ENCODE assay signal across 24 cellular contexts in the genomic region with DNA sequence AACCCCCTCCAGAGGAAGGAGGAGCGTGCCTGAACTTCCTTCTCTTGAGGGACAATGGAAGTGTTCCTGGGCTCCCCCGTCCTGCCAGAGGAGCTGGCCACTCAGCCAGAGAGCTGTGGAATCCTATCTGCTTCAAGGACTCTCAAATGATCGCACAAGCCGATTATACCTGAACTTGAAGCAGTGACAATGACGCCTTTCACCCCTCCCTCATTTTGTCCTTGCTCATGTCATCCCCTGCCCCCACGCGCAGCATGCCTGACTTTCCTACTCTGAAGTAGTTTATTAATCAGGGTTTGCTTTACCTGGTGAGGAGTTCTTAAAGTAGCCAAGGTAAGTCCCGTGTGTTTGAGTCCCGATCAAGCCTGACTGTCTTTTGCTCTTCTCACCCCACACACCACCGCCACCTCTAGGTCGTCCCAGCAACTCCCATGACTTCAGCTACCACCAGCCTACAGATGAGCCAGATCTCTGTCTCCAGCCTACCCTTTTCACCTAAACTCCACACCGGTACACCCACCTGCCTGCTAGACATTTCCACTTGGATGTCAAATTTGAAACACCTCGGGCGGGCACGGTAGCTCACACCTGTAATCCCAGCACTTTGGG. TPM values are rescaled to one million over a fixed set of nuclear protein-coding genes. Genes with fewer than 3 reads are reported as not detected.
DNase-seq lines count a peak whose midpoint lies in the region; ATAC-seq, FAIRE-seq and TF ChIP-seq lines count a peak whose summit lies in the region.
"Had no signal": no experiment of that assay in that cellular context is flagged by ENCODE, and none has a peak within 500 bp of the region (broad histone marks: within the 10 kb centered on the region; RNA-seq: fewer than 3 reads in every experiment).

No MANE protein-coding gene starts in this region.

- no peaks in the 10 kb centered on the region for H3K36me3 Mint-ChIP-seq in nephron progenitor cell (ENCODE audit: low read depth)
- H3K36me3 Mint-ChIP-seq: activated naive CD4-positive, alpha-beta T cell treated with anti-CD3 and anti-CD28 coated beads, Interleukin-2, amount 10 ng/mL, durations not matched to agents 7 days and 5 days; CD8-positive, alpha-beta T cell; mesothelial cell of epicardium; stimulated activated naive B cell treated with anti-CD40 and anti-IgM and Interleukin-4, amounts not matched to agents 10 μg/mL and 1 μg/mL and 100 μg/mL, for 72 hours; type B pancreatic cell had no signal

- H3K27me3 ChIP-seq in BE2C (no peaks in the 10 kb centered on the region), K562 (ENCODE audit: control insufficient read depth in 2 of 2, insufficient read depth in 2 of 2, low read length in 2 of 2) (peaks cover 17 to 58% of the 10 kb centered on the region in 2 experiments), dorsolateral prefrontal cortex (peaks cover 0 to 6% (median 0%) of the 10 kb centered on the region in 45 donors)
- H3K27me3 ChIP-seq: ascending aorta had no signal

- H3K9me3 Mint-ChIP-seq in nephron progenitor cell: peaks cover 16% of the 10 kb centered on the region
- H3K9me3 Mint-ChIP-seq: activated naive CD4-positive, alpha-beta T cell treated with anti-CD3 and anti-CD28 coated beads, Interleukin-2, amount 10 ng/mL, durations not matched to agents 7 days and 5 days; activated T-cell treated with anti-CD3 and anti-CD28 coated beads, Interleukin-2, amount 50 U/mL, for 24 hours; CD8-positive, alpha-beta T cell; neural crest cell; stimulated activated naive B cell treated with anti-CD40 and anti-IgM and Interleukin-4, amounts not matched to agents 10 μg/mL and 1 μg/mL and 100 μg/mL, for 72 hours; type B pancreatic cell had no signal

- H3K4me3 ChIP-seq in BE2C (ENCODE audit: low read depth, low read length) (no peak overlapping the region), HEK293 (ENCODE audit: low read depth, low read length) (no peak overlapping the region), K562 (no peak overlapping the region), dorsolateral prefrontal cortex (no peak overlapping the region)
- H3K4me3 ChIP-seq: ascending aorta had no signal

- peak; percentile 52 for FAIRE-seq in K562 (lab: Jason Lieb, UNC)

- no peak for TF ChIP-seq EP300 in K562 (IDR thresholded peaks at IDR 0.05; ENCODE audit: low read length)

- in situ Hi-C loops in K562 (cut with MboI): no loop called here
- in situ Hi-C loops in GM13976 (cut with MboI; ENCODE audit: low sequenced_read_pairs, unreplicated experiment): no loop called here

- POLR2A ChIA-PET in HEK293 (lab: Yijun Ruan, JAX) (no interaction called here), K562 (lab: Yijun Ruan, JAX) (interaction anchor here (0.7 to 1.2 kb wide), 5 partner anchors 9 to 251 kb away, joined by 3 to 5 read pairs (median 3); no protein-coding TSS in a partner anchor)

- 1% methylated on average over 15 of the region's 15 CpGs for WGBS in K562 (ENCODE audit: insufficient coverage, low coverage, missing lambda C conversion rate)

- H3K4me1 ChIP-seq in BE2C (peaks cover 15% of the 10 kb centered on the region), HEK293 (ENCODE audit: control insufficient read depth, insufficient read depth, low read length) (no peaks in the 10 kb centered on the region), K562 (replicated peaks in 1 of 2; ENCODE audit: control insufficient read depth in 2 of 2, insufficient read depth in 2 of 2, low read length in 2 of 2) (no peaks in the 10 kb centered on the region)
- H3K4me1 ChIP-seq: ascending aorta had no signal

- H3K36me3 ChIP-seq in BE2C (no peaks in the 10 kb centered on the region), HEK293 (ENCODE audit: control insufficient read depth in 2 of 2, insufficient read depth in 1 of 2, low read length in 2 of 2) (no peaks in the 10 kb centered on the region), K562 (ENCODE audit: control insufficient read depth, insufficient read depth, low read length) (no peaks in the 10 kb centered on the region)
- H3K36me3 ChIP-seq: ascending aorta had no signal

- intact Hi-C loops in K562 (cut with micrococcal nuclease): no loop called here
- intact Hi-C loops in dorsolateral prefrontal cortex (cut with DNase I): no loop called here

- TF ChIP-seq RAD21 in K562 (CRISPR knock-in tag; conservative IDR thresholded peaks at IDR 0.05 in 1 of 2, IDR thresholded peaks at IDR 0.05 in 1 of 2): no peak

- H4K20me1 ChIP-seq in K562 (replicated peaks; ENCODE audit: control insufficient read depth, insufficient read depth, low read length): 0 out of 2 replicates have a peak, but pooled peaks cover 4% of the 10 kb centered on the region

- no peak overlapping the region for H2AFZ ChIP-seq in K562 (ENCODE audit: low read depth, low read length)

- TF ChIP-seq POLR2A in K562 (conservative IDR thresholded peaks at IDR 0.05): no peak

- peak; percentile 76 for ATAC-seq in K562
- no peak for ATAC-seq in HG03520 (IDR thresholded peaks at IDR 0.05; ENCODE audit: unreplicated experiment)
- ATAC-seq: CD8-positive, alpha-beta T cell; Right ventricle myocardium inferior; stimulated activated naive B cell treated with anti-CD40 and anti-IgM and Interleukin-4, amounts not matched to agents 10 μg/mL and 1 μg/mL and 100 μg/mL, for 72 hours had no signal

- BruUV-seq in K562 (replicated peaks; lab: Mats Ljungman, UMichigan): no TSS peak

- H3K4me1 Mint-ChIP-seq in nephron progenitor cell: peaks cover 83% of the 10 kb centered on the region
- H3K4me1 Mint-ChIP-seq: activated naive CD4-positive, alpha-beta T cell treated with anti-CD3 and anti-CD28 coated beads, Interleukin-2, amount 10 ng/mL, durations not matched to agents 7 days and 5 days had no signal

- no peaks in the 10 kb centered on the region for H3K79me2 ChIP-seq in K562 (ENCODE audit: control insufficient read depth, insufficient read depth, low read length)

- CTCF ChIA-PET in HEK293 (lab: Yijun Ruan, JAX) (interaction anchor here (0.6 to 0.9 kb wide), 3 partner anchors 8 to 1002 kb away, joined by 3 to 5 read pairs (median 3); no protein-coding TSS in a partner anchor), K562 (lab: Yijun Ruan, JAX; ENCODE audit: low intra/inter-chr PET ratio) (no interaction called here)

- H3K27ac ChIP-seq in HEK293 (ENCODE audit: extremely low read depth, low read depth, low read length) (no peak overlapping the region), K562 (ENCODE audit: extremely low read depth, low read depth, low read length) (no peak overlapping the region), dorsolateral prefrontal cortex (peak overlapping the region in 1 of 59 donors; percentile 3)
- H3K27ac ChIP-seq: ascending aorta had no signal

- TF ChIP-seq CTCF in BE2C (IDR thresholded peaks at IDR 0.05; ENCODE audit: low read depth, low read length) (peak; percentile 11; the same call in 1 of the 2 replicates), HEK293 (tag by site-specific recombination; IDR thresholded peaks at IDR 0.05) (no peak), K562 (IDR thresholded peaks at IDR 0.05 in 2 of 3, conservative IDR thresholded peaks at IDR 0.05 in 1 of 3; ENCODE audit: insufficient read depth in 2 of 3, low read depth in 1 of 3, low read length in 3 of 3) (peak in 2 of 3 experiments; percentile 19 to 43; a peak in 4 of 6 replicates), nephron progenitor cell (IDR thresholded peaks at IDR 0.05) (no peak), GM13976 (IDR thresholded peaks at IDR 0.05; ENCODE audit: borderline replicate concordance, control extremely low read depth, extremely low read depth, insufficient read depth, missing control alignments) (no peak), dorsolateral prefrontal cortex (IDR thresholded peaks at IDR 0.05 in 54 of 56, conservative IDR thresholded peaks at IDR 0.05 in 2 of 56; ENCODE audit: low read depth in 1 of 56, partially characterized antibody in 56 of 56) (no peak)

- H3K27me3 Mint-ChIP-seq in nephron progenitor cell (ENCODE audit: low read depth, poor library complexity): peaks cover 37% of the 10 kb centered on the region

- H3K9me3 ChIP-seq in BE2C: no peaks in the 10 kb centered on the region
- no peaks in the 10 kb centered on the region for H3K9me3 ChIP-seq in HEK293 (ENCODE audit: control insufficient read depth, insufficient read depth, low read depth, low read length)
- H3K9me3 ChIP-seq in K562 (replicated peaks; ENCODE audit: control insufficient read depth, insufficient read depth, low read depth, low read length): no peaks in the 10 kb centered on the region
- H3K9me3 ChIP-seq: ascending aorta had no signal

- DNase-seq in BE2C (no peak), K562 (ENCODE audit: extremely low read depth in 1 of 4, low spot score in 3 of 4) (peak in 1 of 4 experiments; percentile 11), nephron progenitor cell (no peak), GM13976 (ENCODE audit: low spot score) (no peak), dorsolateral prefrontal cortex (no peak)
- DNase-seq in NK-92 treated with Interleukin-12 subunit alpha and Interleukin-12 subunit beta, amount 100 ng/mL, for 24 hours (lab: John Stamatoyannopoulos, UW): no peak
- DNase-seq: activated CD4-positive, alpha-beta T cell treated with anti-CD3 and anti-CD28 coated beads, Interleukin-2, amount 50 U/mL, for 48 hours; activated naive CD4-positive, alpha-beta T cell treated with anti-CD3 and anti-CD28 coated beads, Interleukin-2, amount 10 ng/mL, durations not matched to agents 7 days and 5 days; activated T-cell treated with anti-CD3 and anti-CD28 coated beads, Interleukin-2, amount 50 U/mL, for 24 hours; CD8-positive, alpha-beta T cell; EL; hippocampal formation; NCI-H1694 treated with DMSO at 0.1 percent for 48 hours; NCI-H345; stimulated activated CD4-positive, alpha-beta T cell treated with anti-CD3 and anti-CD28 coated beads, Interleukin-15, amount 100 ng/mL, for 24 hours; stimulated activated naive B cell treated with anti-CD40 and anti-IgM and Interleukin-4, amounts not matched to agents 10 μg/mL and 1 μg/mL and 100 μg/mL, for 72 hours had no signal

- peak overlapping the region; percentile 30 for H3K27ac Mint-ChIP-seq in nephron progenitor cell
- H3K27ac Mint-ChIP-seq: activated naive CD4-positive, alpha-beta T cell treated with anti-CD3 and anti-CD28 coated beads, Interleukin-2, amount 10 ng/mL, durations not matched to agents 7 days and 5 days; activated T-cell treated with anti-CD3 and anti-CD28 coated beads, Interleukin-2, amount 50 U/mL, for 24 hours; CD8-positive, alpha-beta T cell; mesothelial cell of epicardium; stimulated activated naive B cell treated with anti-CD40 and anti-IgM and Interleukin-4, amounts not matched to agents 10 μg/mL and 1 μg/mL and 100 μg/mL, for 72 hours; type B pancreatic cell had no signal

- H3K4me3 Mint-ChIP-seq in nephron progenitor cell: no peak overlapping the region
- H3K4me3 Mint-ChIP-seq: activated naive CD4-positive, alpha-beta T cell treated with anti-CD3 and anti-CD28 coated beads, Interleukin-2, amount 10 ng/mL, durations not matched to agents 7 days and 5 days; activated T-cell treated with anti-CD3 and anti-CD28 coated beads, Interleukin-2, amount 50 U/mL, for 24 hours; CD8-positive, alpha-beta T cell; mesothelial cell of epicardium; neural crest cell; stimulated activated naive B cell treated with anti-CD40 and anti-IgM and Interleukin-4, amounts not matched to agents 10 μg/mL and 1 μg/mL and 100 μg/mL, for 72 hours; type B pancreatic cell had no signal

- no peak overlapping the region for H3K4me2 ChIP-seq in K562 (ENCODE audit: insufficient read depth, low read length)

- H3K9ac ChIP-seq in K562 (ENCODE audit: insufficient read depth in 1 of 2, low read depth in 2 of 2, low read length in 2 of 2): no peak overlapping the region

- no peaks in the 10 kb centered on the region for H3K9me1 ChIP-seq in K562 (ENCODE audit: control insufficient read depth, insufficient read depth, low read length)

RNA-seq across cellular contexts. Expression of a gene that starts 25.0 kb away (rescaled TPM):
- not detected for polyA plus RNA-seq in BE2C (2012; ENCODE audit: insufficient read depth, insufficient read length, low read depth)
- total RNA-seq in K562 (2011; cell fraction: chromatin; rRNA removed; ENCODE audit: low replicate concordance): not detected in 2 replicates
- total RNA-seq in K562 (2011; cell fraction: nucleolus; rRNA removed): not detected in 2 replicates
- not detected in 2 replicates for total RNA-seq in K562 (2011; cell fraction: nucleoplasm; rRNA removed)
- not detected in 2 replicates for total RNA-seq in K562 (2014; rRNA removed)
- not detected in 2 replicates for total RNA-seq in K562 (2014; rRNA removed; fragmentation: Illumina TruSeq; extraction: Trizol)
- not detected in 2 replicates for total RNA-seq in K562 (2015; rRNA removed; fragmentation: Illumina TruSeq; extraction: Trizol)
- total RNA-seq in K562 (2021): 0.02 and 0.04 TPM in 2 replicates
- not detected in 2 replicates for polyA plus RNA-seq in K562 (2011; rRNA removed)
- polyA plus RNA-seq in K562 (2011; cell fraction: cytosol; rRNA removed): not detected in 2 replicates
- polyA plus RNA-seq in K562 (2011; cell fraction: nucleus; rRNA removed): not detected in 2 replicates
- not detected in 2 replicates for polyA plus RNA-seq in K562 (2012)
- polyA plus RNA-seq in K562 (2014; fragmentation: Illumina TruSeq; extraction: Trizol): not detected in 2 replicates
- not detected for polyA plus RNA-seq in K562 (2014; fragmentation: Nextera tagmentation; extraction: Ambion mirVana)
- not detected in 2 replicates for polyA plus RNA-seq in K562 (2014; rRNA removed)
- not detected in 2 replicates for polyA minus RNA-seq in K562 (2011; rRNA and poly(A)+ RNA removed)
- polyA minus RNA-seq in K562 (2011; cell fraction: cytosol; rRNA and poly(A)+ RNA removed): not detected in 2 replicates
- polyA minus RNA-seq in K562 (2011; cell fraction: nucleus; rRNA and poly(A)+ RNA removed): not detected in 2 replicates
- total RNA-seq in dorsolateral prefrontal cortex: 10 to 100 TPM in 104 of 120 experiments, 1 to 10 TPM in 16; 4.5 to 44.2 (median 15.2) TPM
- total RNA-seq: CD8-positive, alpha-beta T cell; T-helper 1 cell treated with Interleukin-12 subunit alpha and Interleukin-12 subunit beta and Interleukin-4 antibody, amounts not matched to agents 30 ng/mL and 1 ng/mL, for 36 hours had no signal

RNA-seq across cellular contexts. Expression of a gene that starts 43.3 kb away (rescaled TPM):
- polyA plus RNA-seq in BE2C (2012; ENCODE audit: insufficient read depth, insufficient read length, low read depth): not detected
- total RNA-seq in K562 (2011; cell fraction: chromatin; rRNA removed; ENCODE audit: low replicate concordance): not detected in 2 replicates
- not detected in 2 replicates for total RNA-seq in K562 (2011; cell fraction: nucleolus; rRNA removed)
- total RNA-seq in K562 (2011; cell fraction: nucleoplasm; rRNA removed): not detected in 2 replicates
- not detected in 2 replicates for total RNA-seq in K562 (2014; rRNA removed)
- total RNA-seq in K562 (2014; rRNA removed; fragmentation: Illumina TruSeq; extraction: Trizol): not detected in 2 replicates
- total RNA-seq in K562 (2015; rRNA removed; fragmentation: Illumina TruSeq; extraction: Trizol): not detected in 2 replicates
- total RNA-seq in K562 (2021): not detected in 2 replicates
- not detected in 2 replicates for polyA plus RNA-seq in K562 (2011; rRNA removed)
- not detected in 2 replicates for polyA plus RNA-seq in K562 (2011; cell fraction: cytosol; rRNA removed)
- not detected in 2 replicates for polyA plus RNA-seq in K562 (2011; cell fraction: nucleus; rRNA removed)
- not detected in 2 replicates for polyA plus RNA-seq in K562 (2012)
- polyA plus RNA-seq in K562 (2014; fragmentation: Illumina TruSeq; extraction: Trizol): not detected in 2 replicates
- not detected for polyA plus RNA-seq in K562 (2014; fragmentation: Nextera tagmentation; extraction: Ambion mirVana)
- polyA plus RNA-seq in K562 (2014; rRNA removed): not detected in 2 replicates
- not detected in 2 replicates for polyA minus RNA-seq in K562 (2011; rRNA and poly(A)+ RNA removed)
- polyA minus RNA-seq in K562 (2011; cell fraction: cytosol; rRNA and poly(A)+ RNA removed): not detected in 2 replicates
- not detected in 2 replicates for polyA minus RNA-seq in K562 (2011; cell fraction: nucleus; rRNA and poly(A)+ RNA removed)
- total RNA-seq in dorsolateral prefrontal cortex: 1 to 10 TPM in 1 of 120 experiments, under 1 TPM in 1, not detected in 118; 0.48 to 1.4 TPM
- total RNA-seq: ascending aorta; CD8-positive, alpha-beta T cell; mesothelial cell of epicardium; neural crest cell; Right ventricle myocardium inferior; T-helper 1 cell treated with Interleukin-12 subunit alpha and Interleukin-12 subunit beta and Interleukin-4 antibody, amounts not matched to agents 30 ng/mL and 1 ng/mL, for 36 hours had no signal

Comparison
In these comparisons a context has a peak if more than half of its experiments do, and no peak if none do; other contexts are left out.
1. CTCF ChIP-seq: peak in BE2C (single experiment) and K562 (2 of 3); none in HEK293 (single experiment), nephron progenitor cell (single experiment), GM13976 (single experiment) and dorsolateral prefrontal cortex (0 of 56).
2. RNA of a gene that starts 25.0 kb away (total RNA-seq): 4.5 to 44.2 TPM in dorsolateral prefrontal cortex; 0.02 to 0.04 TPM in K562; every median in the first group is over 4 times any median in the second.